Comparison of ENCODE assay signal across 8 cellular contexts in the genomic region with DNA sequence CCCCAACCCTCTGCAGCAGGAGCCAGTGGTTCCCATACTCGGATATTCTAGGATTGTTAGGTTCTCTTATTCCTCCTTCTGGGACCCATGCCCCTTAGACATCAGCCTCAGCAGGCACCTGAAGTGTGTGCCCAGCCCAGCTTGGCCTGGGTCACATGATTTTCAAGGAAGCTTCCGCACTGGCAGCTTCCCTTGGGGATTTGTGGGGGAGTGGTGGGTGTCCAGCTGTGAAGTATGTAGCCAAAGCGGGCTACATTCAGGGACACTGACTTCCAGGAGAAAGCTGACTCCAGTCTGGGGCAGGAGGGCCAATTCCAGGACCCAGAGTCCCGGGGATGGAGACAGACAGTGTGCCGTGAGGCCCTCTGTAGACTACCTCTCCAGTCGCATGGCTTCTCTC. TPM values are rescaled to one million over a fixed set of nuclear protein-coding genes. Genes with fewer than 3 reads are reported as not detected.
DNase-seq lines count a peak whose midpoint lies in the region; ATAC-seq and TF ChIP-seq lines count a peak whose summit lies in the region.

No MANE protein-coding gene starts in this region.

- CTCF ChIA-PET in Caco-2 (lab: Charles Lee): interaction anchor here (0.7 to 1.2 kb wide), 2 partner anchors 18 to 286 kb away, joined by 3 to 4 read pairs; no protein-coding TSS in a partner anchor

- H3K9me3 Mint-ChIP-seq in Caco-2 (ENCODE audit: unreplicated experiment): no peaks in the 10 kb centered on the region
- H3K9me3 Mint-ChIP-seq in stimulated activated naive CD8-positive, alpha-beta T cell treated with anti-CD3 and anti-CD28 coated beads, Interleukin-15, amount 100 ng/mL, for 72 hours: no peaks in the 10 kb centered on the region

- POLR2A ChIA-PET in Caco-2 (lab: Charles Lee): no interaction called here

- H3K4me3 Mint-ChIP-seq in Caco-2 (ENCODE audit: unreplicated experiment): peak overlapping the region; percentile 77
- H3K4me3 Mint-ChIP-seq in stimulated activated naive CD8-positive, alpha-beta T cell treated with anti-CD3 and anti-CD28 coated beads, Interleukin-15, amount 100 ng/mL, for 72 hours: peak overlapping the region; percentile 91 to 99

- H3K27ac ChIP-seq in Karpas-422 (ENCODE audit: low read length): peak overlapping the region; percentile 69

- H3K27me3 ChIP-seq in Caco-2 (replicated peaks; ENCODE audit: control insufficient read depth, insufficient read depth, low read length) (no peaks in the 10 kb centered on the region), Karpas-422 (ENCODE audit: low read length) (no peaks in the 10 kb centered on the region), kidney epithelial cell (ENCODE audit: control insufficient read depth, insufficient read depth, low read length) (no peaks in the 10 kb centered on the region)

- H3K4me3 ChIP-seq in Caco-2 (ENCODE audit: low read depth, low read length) (no peak overlapping the region), Karpas-422 (ENCODE audit: low read length) (peak overlapping the region; percentile 80), kidney epithelial cell (ENCODE audit: low read depth, low read length) (peak overlapping the region; percentile 90)

- no peak for DNase-seq in Caco-2
- DNase-seq in Karpas-422: peak; percentile 67
- DNase-seq in astrocyte of the hippocampus (ENCODE audit: low read depth, low spot score): peak; percentile 45
- DNase-seq in kidney epithelial cell (ENCODE audit: low read depth): no peak
- peak in 1 of 2 donors; percentile 27 for DNase-seq in stimulated activated naive CD8-positive, alpha-beta T cell treated with anti-CD3 and anti-CD28 coated beads, Interleukin-15, amount 100 ng/mL, for 72 hours
- DNase-seq in T1000 (lab: John Stamatoyannopoulos, UW): no peak

- H3K4me2 ChIP-seq in Karpas-422 (ENCODE audit: low read depth, low read length, poor library complexity, severe bottlenecking): peak overlapping the region; percentile 84

- intact Hi-C loops in Caco-2 (cut with micrococcal nuclease; ENCODE audit: unreplicated experiment): no loop called here

- H3K36me3 ChIP-seq in Caco-2 (ENCODE audit: control insufficient read depth, insufficient read depth, low read length) (no peaks in the 10 kb centered on the region), Karpas-422 (ENCODE audit: insufficient read depth, low read length) (no peaks in the 10 kb centered on the region), kidney epithelial cell (ENCODE audit: control insufficient read depth, insufficient read depth, low read length) (no peaks in the 10 kb centered on the region)

- H3K79me2 ChIP-seq in Karpas-422 (ENCODE audit: low read length): peaks cover 54% of the 10 kb centered on the region

- TF ChIP-seq CTCF in Caco-2 (IDR thresholded peaks at IDR 0.05; ENCODE audit: insufficient read depth in 1 of 2, low read depth in 1 of 2, low read length in 1 of 2, severe bottlenecking in 1 of 2, unreplicated experiment in 1 of 2): no peak
- TF ChIP-seq CTCF in kidney epithelial cell (IDR thresholded peaks at IDR 0.05; ENCODE audit: insufficient read depth, low read length, poor library complexity, severe bottlenecking): no peak

- TSS peak; percentile 19 for BruUV-seq in Caco-2 (replicated peaks; lab: Mats Ljungman, UMichigan)

- H3K27me3 Mint-ChIP-seq in Caco-2 (ENCODE audit: insufficient read depth, unreplicated experiment): no peaks in the 10 kb centered on the region
- H3K27me3 Mint-ChIP-seq in stimulated activated naive CD8-positive, alpha-beta T cell treated with anti-CD3 and anti-CD28 coated beads, Interleukin-15, amount 100 ng/mL, for 72 hours: no peaks in the 10 kb centered on the region

- H3K4me1 ChIP-seq in Caco-2: peaks cover 40% of the 10 kb centered on the region
- H3K4me1 ChIP-seq in Karpas-422 (ENCODE audit: low read length): peaks cover 55% of the 10 kb centered on the region

- H3K9ac ChIP-seq in Karpas-422 (ENCODE audit: low read length): peak overlapping the region; percentile 87

- no peak for ATAC-seq in stimulated activated naive CD8-positive, alpha-beta T cell treated with anti-CD3 and anti-CD28 coated beads, Interleukin-15, amount 100 ng/mL, for 72 hours
- no peak for ATAC-seq in GM18858 (IDR thresholded peaks at IDR 0.05; ENCODE audit: unreplicated experiment)
- ATAC-seq in GM18909 (IDR thresholded peaks at IDR 0.05; ENCODE audit: poor library complexity, unreplicated experiment): no peak

- peaks cover 8% of the 10 kb centered on the region for H3K36me3 Mint-ChIP-seq in Caco-2 (ENCODE audit: insufficient read depth, unreplicated experiment)

- no peaks in the 10 kb centered on the region for H4K20me1 ChIP-seq in Karpas-422 (ENCODE audit: insufficient read depth, low read depth, low read length)

- no peaks in the 10 kb centered on the region for H3K9me3 ChIP-seq in Caco-2
- H3K9me3 ChIP-seq in Karpas-422 (ENCODE audit: low read length): no peaks in the 10 kb centered on the region

- H3K9me2 ChIP-seq in Karpas-422 (replicated peaks; ENCODE audit: insufficient read depth, low read length): no peaks in the 10 kb centered on the region

- peaks cover 33% of the 10 kb centered on the region for H3K4me1 Mint-ChIP-seq in Caco-2 (ENCODE audit: low read depth, unreplicated experiment)
- peaks cover 58% of the 10 kb centered on the region for H3K4me1 Mint-ChIP-seq in stimulated activated naive CD8-positive, alpha-beta T cell treated with anti-CD3 and anti-CD28 coated beads, Interleukin-15, amount 100 ng/mL, for 72 hours

- H3K27ac Mint-ChIP-seq in Caco-2 (ENCODE audit: unreplicated experiment): no peak overlapping the region
- peak overlapping the region; percentile 92 to 98 for H3K27ac Mint-ChIP-seq in stimulated activated naive CD8-positive, alpha-beta T cell treated with anti-CD3 and anti-CD28 coated beads, Interleukin-15, amount 100 ng/mL, for 72 hours

- no peak overlapping the region for H2AFZ ChIP-seq in Karpas-422 (ENCODE audit: low read length)

RNA-seq across cellular contexts. Expression of a gene that starts 1.3 kb away (rescaled TPM):
- total RNA-seq in Caco-2 (2022) (52.3 and 52.4 TPM in 2 replicates), kidney epithelial cell (46.8 and 56.0 TPM in 2 replicates)
- total RNA-seq in Karpas-422 (2014; rRNA removed; shearing (Covaris generic); ENCODE audit: low replicate concordance): 24.7 and 34.5 TPM in 2 replicates

RNA-seq across cellular contexts. Expression of a gene that starts 14.0 kb away (rescaled TPM):
- total RNA-seq in Caco-2 (2022) (66.6 and 68.5 TPM in 2 replicates), kidney epithelial cell (27.0 and 30.5 TPM in 2 replicates)
- total RNA-seq in Karpas-422 (2014; rRNA removed; shearing (Covaris generic); ENCODE audit: low replicate concordance): 8.6 and 10.2 TPM in 2 replicates

RNA-seq across cellular contexts. Expression of a gene that starts 33.3 kb away (rescaled TPM):
- total RNA-seq in Caco-2 (2022) (137 and 147 TPM in 2 replicates), kidney epithelial cell (92.3 and 97.1 TPM in 2 replicates)
- total RNA-seq in Karpas-422 (2014; rRNA removed; shearing (Covaris generic); ENCODE audit: low replicate concordance): 22.6 and 37.6 TPM in 2 replicates

RNA-seq across cellular contexts. Expression of a gene that starts 53.7 kb away (rescaled TPM):
- 18.1 and 19.5 TPM in 2 replicates for total RNA-seq in Caco-2 (2022)
- total RNA-seq in Karpas-422 (2014; rRNA removed; shearing (Covaris generic); ENCODE audit: low replicate concordance): 7.1 and 19.4 TPM in 2 replicates
- total RNA-seq in kidney epithelial cell: 31.5 and 33.0 TPM in 2 replicates

Comparison
In these comparisons a context has a peak if more than half of its experiments do, and no peak if none do; other contexts are left out.
1. DNase-seq: peak in Karpas-422 (single experiment) and astrocyte of the hippocampus (single experiment); none in Caco-2 (0 of 2), kidney epithelial cell (single experiment) and T1000 (single experiment).